9 cellular contexts compared by ENCODE assay signal in the genomic region with DNA sequence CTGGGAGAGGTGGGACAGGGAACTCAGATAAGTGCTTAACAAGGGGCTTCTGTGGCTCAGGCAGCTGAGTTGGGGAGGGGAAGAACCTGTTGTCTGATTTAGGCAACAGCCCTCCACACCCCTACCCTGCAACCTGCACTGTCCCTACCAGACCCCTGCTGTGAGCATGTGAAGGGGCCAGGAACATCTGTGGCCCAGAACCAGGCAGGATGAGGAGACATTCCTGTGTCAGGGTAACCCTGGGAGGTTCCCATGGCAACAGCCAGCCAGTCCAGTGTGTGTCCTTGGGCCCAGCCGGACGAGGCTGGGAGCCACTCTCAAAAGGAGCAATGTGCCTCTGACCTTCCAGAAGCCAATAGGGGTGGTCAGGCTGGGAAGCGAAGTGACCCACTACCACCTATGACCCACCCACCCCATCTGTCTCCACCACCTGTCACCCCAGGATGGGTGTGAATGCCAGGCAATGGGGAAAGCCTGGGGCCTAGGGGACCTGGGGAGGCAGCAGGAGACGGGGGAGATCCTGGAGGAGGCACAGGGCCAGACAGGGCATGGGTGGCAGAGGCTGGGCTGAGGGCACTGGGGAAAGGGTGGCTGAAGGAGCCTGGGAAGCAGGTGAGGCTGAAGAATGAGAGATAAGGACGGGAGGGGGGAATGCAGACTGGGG. TPM values are rescaled to one million over a fixed set of nuclear protein-coding genes. Genes with fewer than 3 reads are reported as not detected.
A peak's percentile ranks its signal among the peaks of the same experiment; 100 is the strongest.
DNase-seq lines count a peak whose midpoint lies in the region; ATAC-seq and TF ChIP-seq lines count a peak whose summit lies in the region.
"Had no signal": no experiment of that assay in that cellular context is flagged by ENCODE, and none has a peak within 500 bp of the region (broad histone marks: within the 10 kb centered on the region; RNA-seq: fewer than 3 reads in every experiment).

No MANE protein-coding gene starts in this region.

- no peak for TF ChIP-seq CTCF in Peyer's patch (IDR thresholded peaks at IDR 0.05)

- H3K9me3 ChIP-seq in Peyer's patch = no peaks in the 10 kb centered on the region

- ATAC-seq in effector memory CD8-positive, alpha-beta T cell (replicated peaks) = no peak
- no peak for ATAC-seq in stimulated activated effector memory CD8-positive, alpha-beta T cell treated with anti-CD3 and anti-CD28 coated beads, Interleukin-12 subunit alpha, Interleukin-12 subunit beta, amount 100 ng/mL, for 72 hours
- no peak for ATAC-seq in HG03108 (IDR thresholded peaks at IDR 0.05; ENCODE audit: unreplicated experiment)
- no peak for ATAC-seq in HG02981 (IDR thresholded peaks at IDR 0.05; ENCODE audit: unreplicated experiment)

- no peak for TF ChIP-seq POLR2A in Peyer's patch (IDR thresholded peaks at IDR 0.05)

- no peak for DNase-seq in T-helper 1 cell
- DNase-seq in Peyer's patch = no peak
- DNase-seq in effector memory CD8-positive, alpha-beta T cell = no peak
- DNase-seq in stimulated activated effector memory CD8-positive, alpha-beta T cell treated with anti-CD3 and anti-CD28 coated beads, Interleukin-12 subunit alpha, Interleukin-12 subunit beta, amount 100 ng/mL, for 72 hours (ENCODE audit: low spot score in 2 of 2) = peak in 1 of 2 donors; percentile 58
- no peak for DNase-seq in NCI-H187 (lab: John Stamatoyannopoulos, UW)
- DNase-seq: SHP77 treated with DMSO at 0.1 percent for 48 hours had no signal

- peak overlapping the region; percentile 68 for H3K27ac Mint-ChIP-seq in T-helper 1 cell treated with Interleukin-12 subunit alpha and Interleukin-12 subunit beta and Interleukin-4 antibody, amounts not matched to agents 30 μg/mL and 1 μg/mL, for 36 hours
- peak overlapping the region; percentile 52 to 99 for H3K27ac Mint-ChIP-seq in effector memory CD8-positive, alpha-beta T cell
- peak overlapping the region; percentile 84 for H3K27ac Mint-ChIP-seq in stimulated activated effector memory CD8-positive, alpha-beta T cell treated with anti-CD3 and anti-CD28 coated beads, Interleukin-12 subunit alpha, Interleukin-12 subunit beta, amount 100 ng/mL, for 72 hours

- H3K4me3 Mint-ChIP-seq in T-helper 1 cell treated with Interleukin-12 subunit alpha and Interleukin-12 subunit beta and Interleukin-4 antibody, amounts not matched to agents 30 μg/mL and 1 μg/mL, for 36 hours = peak overlapping the region; percentile 18
- H3K4me3 Mint-ChIP-seq in effector memory CD8-positive, alpha-beta T cell = peak overlapping the region; percentile 34 to 70
- peak overlapping the region; percentile 49 for H3K4me3 Mint-ChIP-seq in stimulated activated effector memory CD8-positive, alpha-beta T cell treated with anti-CD3 and anti-CD28 coated beads, Interleukin-12 subunit alpha, Interleukin-12 subunit beta, amount 100 ng/mL, for 72 hours

- H3K36me3 ChIP-seq in Peyer's patch = peaks cover 0 to 15% (median 0%) of the 10 kb centered on the region in 3 donors

- H3K27ac ChIP-seq in Peyer's patch = peak overlapping the region; percentile 24 to 77 (median 63)

- peaks cover 22% of the 10 kb centered on the region for H3K36me3 Mint-ChIP-seq in T-helper 1 cell treated with Interleukin-12 subunit alpha and Interleukin-12 subunit beta and Interleukin-4 antibody, amounts not matched to agents 30 μg/mL and 1 μg/mL, for 36 hours (ENCODE audit: low read depth)
- H3K36me3 Mint-ChIP-seq in effector memory CD8-positive, alpha-beta T cell (ENCODE audit: insufficient read depth) = peaks cover 83% of the 10 kb centered on the region
- H3K36me3 Mint-ChIP-seq in stimulated activated effector memory CD8-positive, alpha-beta T cell treated with anti-CD3 and anti-CD28 coated beads, Interleukin-12 subunit alpha, Interleukin-12 subunit beta, amount 100 ng/mL, for 72 hours = peaks cover 43% of the 10 kb centered on the region

- H3K9me3 Mint-ChIP-seq in T-helper 1 cell treated with Interleukin-12 subunit alpha and Interleukin-12 subunit beta and Interleukin-4 antibody, amounts not matched to agents 30 μg/mL and 1 μg/mL, for 36 hours = no peaks in the 10 kb centered on the region
- no peaks in the 10 kb centered on the region for H3K9me3 Mint-ChIP-seq in effector memory CD8-positive, alpha-beta T cell
- no peaks in the 10 kb centered on the region for H3K9me3 Mint-ChIP-seq in stimulated activated effector memory CD8-positive, alpha-beta T cell treated with anti-CD3 and anti-CD28 coated beads, Interleukin-12 subunit alpha, Interleukin-12 subunit beta, amount 100 ng/mL, for 72 hours

- H3K27me3 ChIP-seq in Peyer's patch = no peaks in the 10 kb centered on the region

- no peaks in the 10 kb centered on the region for H3K27me3 Mint-ChIP-seq in T-helper 1 cell treated with Interleukin-12 subunit alpha and Interleukin-12 subunit beta and Interleukin-4 antibody, amounts not matched to agents 30 μg/mL and 1 μg/mL, for 36 hours (ENCODE audit: low read depth)
- H3K27me3 Mint-ChIP-seq in effector memory CD8-positive, alpha-beta T cell = no peaks in the 10 kb centered on the region

- H3K4me3 ChIP-seq in Peyer's patch = no peak overlapping the region

- peaks cover 4 to 61% (median 36%) of the 10 kb centered on the region in 4 donors for H3K4me1 ChIP-seq in Peyer's patch

- peaks cover 61% of the 10 kb centered on the region for H3K4me1 Mint-ChIP-seq in T-helper 1 cell treated with Interleukin-12 subunit alpha and Interleukin-12 subunit beta and Interleukin-4 antibody, amounts not matched to agents 30 μg/mL and 1 μg/mL, for 36 hours (ENCODE audit: low read depth)
- peaks cover 60 to 65% of the 10 kb centered on the region in 2 donors for H3K4me1 Mint-ChIP-seq in effector memory CD8-positive, alpha-beta T cell (ENCODE audit: low read depth in 2 of 2)
- peaks cover 80% of the 10 kb centered on the region for H3K4me1 Mint-ChIP-seq in stimulated activated effector memory CD8-positive, alpha-beta T cell treated with anti-CD3 and anti-CD28 coated beads, Interleukin-12 subunit alpha, Interleukin-12 subunit beta, amount 100 ng/mL, for 72 hours

RNA-seq across cellular contexts. Expression of a gene that starts 4.9 kb away (rescaled TPM):
- total RNA-seq in Peyer's patch = 10 to 100 TPM in 3 of 4 donors, 1 to 10 TPM in 1; 5.0 to 20.1 (median 19.2) TPM

RNA-seq across cellular contexts. Expression of a gene that starts 14.4 kb away (rescaled TPM):
- total RNA-seq in Peyer's patch = 100 to 1,000 TPM in 3 of 4 donors, 10 to 100 TPM in 1; 66.6 to 117 (median 109) TPM

RNA-seq across cellular contexts. Expression of a gene that starts 20.1 kb away (rescaled TPM):
- 10 to 100 TPM; 32.2 to 48.9 (median 34.2) TPM for total RNA-seq in Peyer's patch

RNA-seq across cellular contexts. Expression of a gene that starts 29.1 kb away (rescaled TPM):
- total RNA-seq in Peyer's patch = 100 to 1,000 TPM in 2 of 4 donors, 10 to 100 TPM in 2; 56.9 to 150 (median 104) TPM

RNA-seq across cellular contexts. Expression of a gene that starts 33.0 kb away (rescaled TPM):
- total RNA-seq in Peyer's patch = 10 to 100 TPM; 20.3 to 39.1 (median 26.5) TPM
